ENCODE assay signal across 21 cellular contexts in genomic region chr2:112277591-112278220, GRCh38. TPM values are rescaled to one million over a fixed set of nuclear protein-coding genes. Genes with fewer than 3 reads are reported as not detected.
DNase-seq lines count a peak whose midpoint lies in the region; ATAC-seq and TF ChIP-seq lines count a peak whose summit lies in the region.
"Had no signal": no experiment of that assay in that cellular context is flagged by ENCODE, and none has a peak within 500 bp of the region (broad histone marks: within the 10 kb centered on the region; RNA-seq: fewer than 3 reads in every experiment).

No MANE protein-coding gene starts in this region.

- TF ChIP-seq CTCF in left ventricle myocardium inferior (IDR thresholded peaks at IDR 0.05; ENCODE audit: borderline replicate concordance): no peak
- no peak for TF ChIP-seq CTCF in heart right ventricle (IDR thresholded peaks at IDR 0.05)
- no peak for TF ChIP-seq CTCF in Panc1 (IDR thresholded peaks at IDR 0.05)
- TF ChIP-seq CTCF in gastroesophageal sphincter (IDR thresholded peaks at IDR 0.05): no peak

- no peaks in the 10 kb centered on the region for H3K36me3 Mint-ChIP-seq in immature natural killer cell
- H3K36me3 Mint-ChIP-seq: natural killer cell had no signal

- 78 to 80% methylated on average over 5 of the region's 5 CpGs for WGBS in heart right ventricle, 2 donors
- 85 to 89% methylated on average over 5 of the region's 5 CpGs for WGBS in gastroesophageal sphincter (ENCODE audit: low coverage in 1 of 2), 2 donors

- ATAC-seq in heart right ventricle: no peak
- ATAC-seq in Panc1: no peak
- ATAC-seq in gastroesophageal sphincter: no peak
- ATAC-seq in GM18502 (IDR thresholded peaks at IDR 0.05; ENCODE audit: poor library complexity, unreplicated experiment): no peak
- ATAC-seq: natural killer cell had no signal

- peak overlapping the region in 3 of 6 donors; percentile 37 to 96 (median 88) for H3K27ac Mint-ChIP-seq in immature natural killer cell
- H3K27ac Mint-ChIP-seq: activated CD4-positive, alpha-beta memory T cell treated with anti-CD3 and anti-CD28 coated beads, Interleukin-2, amount 10 ng/mL, durations not matched to agents 7 days and 5 days had no signal

- H3K27me3 ChIP-seq in left ventricle myocardium inferior (ENCODE audit: low read depth): no peaks in the 10 kb centered on the region
- H3K27me3 ChIP-seq in heart right ventricle: no peaks in the 10 kb centered on the region
- no peaks in the 10 kb centered on the region for H3K27me3 ChIP-seq in Panc1 (ENCODE audit: control insufficient read depth, insufficient read depth, low read length)
- H3K27me3 ChIP-seq in gastroesophageal sphincter: no peaks in the 10 kb centered on the region
- H3K27me3 ChIP-seq: suprapubic skin had no signal

- no peak overlapping the region for H3K4me3 Mint-ChIP-seq in immature natural killer cell
- H3K4me3 Mint-ChIP-seq: activated CD4-positive, alpha-beta memory T cell treated with anti-CD3 and anti-CD28 coated beads, Interleukin-2, amount 10 ng/mL, durations not matched to agents 7 days and 5 days had no signal

- intact Hi-C loops in left ventricle myocardium inferior (cut with micrococcal nuclease): no loop called here
- intact Hi-C loops in heart right ventricle (cut with DNase I): loop anchor here in 2 of 10 donors (5.0 to 10.0 kb wide), 2 partner anchors 220 to 223 kb away; partner anchors contain the start of gene TMEM87B (in 2 of the 2)
- intact Hi-C loops in Panc1 (cut with micrococcal nuclease; ENCODE audit: unreplicated experiment): no loop called here

- POLR2A ChIA-PET in Panc1 (lab: Charles Lee): no interaction called here

- no TSS peak for BruUV-seq in Panc1 (replicated peaks; lab: Mats Ljungman, UMichigan)

- no peaks in the 10 kb centered on the region for H3K9me3 ChIP-seq in left ventricle myocardium inferior (replicated peaks)
- H3K9me3 ChIP-seq in heart right ventricle: no peaks in the 10 kb centered on the region
- no peaks in the 10 kb centered on the region for H3K9me3 ChIP-seq in Panc1 (ENCODE audit: control insufficient read depth, insufficient read depth, low read depth, low read length)
- no peaks in the 10 kb centered on the region for H3K9me3 ChIP-seq in gastroesophageal sphincter
- H3K9me3 ChIP-seq: suprapubic skin had no signal

- H3K4me1 ChIP-seq in left ventricle myocardium inferior: peaks cover 47% of the 10 kb centered on the region
- peaks cover 0 to 32% (median 11%) of the 10 kb centered on the region in 9 donors for H3K4me1 ChIP-seq in heart right ventricle
- peaks cover 6% of the 10 kb centered on the region; the same call in 1 of the 2 replicates for H3K4me1 ChIP-seq in Panc1 (ENCODE audit: control insufficient read depth, insufficient read depth, low read length)
- H3K4me1 ChIP-seq in gastroesophageal sphincter: peaks cover 0 to 20% (median 0%) of the 10 kb centered on the region in 3 donors

- in situ Hi-C loops in Panc1 (cut with HindIII; ENCODE audit: low pct_unique_long_range_greater_than_20kb, low sequenced_read_pairs): no loop called here

- H3K9me3 Mint-ChIP-seq in immature natural killer cell: no peaks in the 10 kb centered on the region
- H3K9me3 Mint-ChIP-seq: activated CD4-positive, alpha-beta memory T cell treated with anti-CD3 and anti-CD28 coated beads, Interleukin-2, amount 10 ng/mL, durations not matched to agents 7 days and 5 days; natural killer cell had no signal

- no peak overlapping the region for H3K4me3 ChIP-seq in left ventricle myocardium inferior
- no peak overlapping the region for H3K4me3 ChIP-seq in heart right ventricle
- no peak overlapping the region for H3K4me3 ChIP-seq in Panc1 (ENCODE audit: low read depth in 2 of 2, low read length in 2 of 2)
- H3K4me3 ChIP-seq in gastroesophageal sphincter: no peak overlapping the region
- H3K4me3 ChIP-seq: lung, suprapubic skin had no signal

- CTCF ChIA-PET in Panc1 (lab: Charles Lee): no interaction called here

- H3K27me3 Mint-ChIP-seq in immature natural killer cell (ENCODE audit: low read depth in 3 of 3): peaks cover 14 to 19% (median 16%) of the 10 kb centered on the region in 3 donors
- H3K27me3 Mint-ChIP-seq: activated CD4-positive, alpha-beta memory T cell treated with anti-CD3 and anti-CD28 coated beads, Interleukin-2, amount 10 ng/mL, durations not matched to agents 7 days and 5 days had no signal

- H3K27ac ChIP-seq in left ventricle myocardium inferior (replicated peaks) (peak overlapping the region; percentile 99), heart right ventricle (peak overlapping the region in 3 of 10 donors; percentile 10 to 100 (median 21)), Panc1 (ENCODE audit: low read length) (0 out of 2 replicates have a peak overlapping the region, but pooled peaks have one; percentile 27), gastroesophageal sphincter (peak overlapping the region in 3 of 4 donors; percentile 8 to 15 (median 9))
- H3K27ac ChIP-seq: coronary artery, suprapubic skin had no signal

- H3K36me3 ChIP-seq in left ventricle myocardium inferior (no peaks in the 10 kb centered on the region), heart right ventricle (no peaks in the 10 kb centered on the region), Panc1 (ENCODE audit: control insufficient read depth, insufficient read depth, low read length) (no peaks in the 10 kb centered on the region), gastroesophageal sphincter (no peaks in the 10 kb centered on the region)
- H3K36me3 ChIP-seq: suprapubic skin had no signal

- DNase-seq in left ventricle myocardium inferior (no peak), heart right ventricle (no peak), Panc1 (ENCODE audit: low read depth, low spot score) (no peak), superior temporal gyrus (ENCODE audit: extremely low spot score) (peak; percentile 28), immature natural killer cell (no peak), HuH-7 (ENCODE audit: low spot score) (no peak)
- DNase-seq: activated CD4-positive, alpha-beta memory T cell treated with anti-CD3 and anti-CD28 coated beads, Interleukin-2, amount 10 ng/mL, durations not matched to agents 7 days and 5 days; activated effector memory CD4-positive, alpha-beta T cell treated with Interleukin-2 at 50 U/mL for 16 hours; glutamatergic neuron; GOT3; natural killer cell; NCI-H1436; NCI-H345; retina; SIG-M5; stimulated activated CD4-positive, alpha-beta T cell treated with anti-CD3 and anti-CD28 coated beads, Interleukin-1b, Interleukin-23, amount 100 ng/mL, for 48 hours had no signal

- no peak for TF ChIP-seq POLR2A in gastroesophageal sphincter (IDR thresholded peaks at IDR 0.05)

- peaks cover 11 to 20% of the 10 kb centered on the region in 2 donors for H3K4me1 Mint-ChIP-seq in immature natural killer cell

- TF ChIP-seq EP300 in gastroesophageal sphincter (IDR thresholded peaks at IDR 0.05): no peak

RNA-seq across cellular contexts. Expression of gene ZC3H6, which starts 2.3 kb away (rescaled TPM):
- total RNA-seq in left ventricle myocardium inferior: 23.5 TPM
- 10 to 100 TPM; 13.9 to 29.5 (median 25.8) TPM for total RNA-seq in heart right ventricle
- 10 to 100 TPM in 1 of 2 donors, under 1 TPM in 1; 0.83 to 16.8 TPM for polyA plus RNA-seq in heart right ventricle
- 5.3 TPM for total RNA-seq in Panc1 (2021; ENCODE audit: unreplicated experiment)
- 0.85 TPM for polyA plus RNA-seq in Panc1 (2012; ENCODE audit: insufficient read length)
- 10 to 100 TPM; 13.7 to 30.7 (median 17.3) TPM for total RNA-seq in gastroesophageal sphincter
- 10 to 100 TPM in 1 of 3 donors, 1 to 10 TPM in 2; 2.4 to 11.3 (median 4.6) TPM for polyA plus RNA-seq in immature natural killer cell

RNA-seq across cellular contexts. Expression of gene ZC3H8, which starts 22.9 kb away (rescaled TPM):
- total RNA-seq in left ventricle myocardium inferior (15.2 TPM), heart right ventricle (10 to 100 TPM in 6 of 10 donors, 1 to 10 TPM in 4; 7.0 to 13.3 (median 11.0) TPM), Panc1 (2021; ENCODE audit: unreplicated experiment) (4.4 TPM), gastroesophageal sphincter (10 to 100 TPM in 2 of 4 donors, 1 to 10 TPM in 2; 3.4 to 14.3 (median 8.5) TPM)
- polyA plus RNA-seq in heart right ventricle (1 to 10 TPM; 4.2 to 6.9 TPM), immature natural killer cell (10 to 100 TPM in 2 of 3 donors, 1 to 10 TPM in 1; 8.8 to 14.8 (median 14.4) TPM)
- 4.9 TPM for polyA plus RNA-seq in Panc1 (2012; ENCODE audit: insufficient read length)
